19 cellular contexts compared by ENCODE assay signal in genomic region chr2:66082576-66082975, GRCh38.
DNase-seq lines count a peak whose midpoint lies in the region; ATAC-seq and TF ChIP-seq lines count a peak whose summit lies in the region.
"Had no signal": no experiment of that assay in that cellular context is flagged by ENCODE, and none has a peak within 500 bp of the region (broad histone marks: within the 10 kb centered on the region; RNA-seq: fewer than 3 reads in every experiment).

No MANE protein-coding gene starts in this region.

- no peak overlapping the region for H3K27ac Mint-ChIP-seq in stimulated activated naive CD8-positive, alpha-beta T cell treated with anti-CD3 and anti-CD28 coated beads, Interleukin-15, amount 100 ng/mL, for 72 hours
- H3K27ac Mint-ChIP-seq: CD4-positive, alpha-beta T cell; H9 had no signal

- H4K20me1 ChIP-seq in DND-41 (ENCODE audit: insufficient read depth, low read length) = no peaks in the 10 kb centered on the region

- H3K27ac ChIP-seq in DND-41 (ENCODE audit: low read length) = no peak overlapping the region
- H3K27ac ChIP-seq: 22Rv1, A549, C4-2B had no signal

- no peak overlapping the region for H3K4me3 Mint-ChIP-seq in stimulated activated naive CD8-positive, alpha-beta T cell treated with anti-CD3 and anti-CD28 coated beads, Interleukin-15, amount 100 ng/mL, for 72 hours
- H3K4me3 Mint-ChIP-seq: CD4-positive, alpha-beta T cell; H9 had no signal

- no peaks in the 10 kb centered on the region for H3K4me1 Mint-ChIP-seq in stimulated activated naive CD8-positive, alpha-beta T cell treated with anti-CD3 and anti-CD28 coated beads, Interleukin-15, amount 100 ng/mL, for 72 hours

- no peaks in the 10 kb centered on the region for H3K36me3 ChIP-seq in DND-41 (ENCODE audit: insufficient read depth, low read length)

- no peak overlapping the region for H2AFZ ChIP-seq in DND-41 (ENCODE audit: low read depth, low read length)

- DNase-seq in NCI-H1417 (lab: John Stamatoyannopoulos, UW) (peak; percentile 18 to 66 (median 28)), NCI-H1417 treated with DMSO at 0.1 percent for 48 hours (lab: John Stamatoyannopoulos, UW) (no peak), DND-41 (peak; percentile 9), NCI-H146 treated with DMSO at 0.1 percent for 48 hours (lab: John Stamatoyannopoulos, UW; ENCODE audit: unreplicated experiment) (peak; percentile 64), left kidney (ENCODE audit: low read depth, low spot score) (peak; percentile 49), H4 (ENCODE audit: low spot score) (no peak), D341Med (ENCODE audit: low spot score) (no peak)
- DNase-seq in stimulated activated naive CD8-positive, alpha-beta T cell treated with anti-CD3 and anti-CD28 coated beads, Interleukin-15, amount 100 ng/mL, for 72 hours = no peak
- DNase-seq: AML-193; Caco-2; CD4-positive, alpha-beta T cell; DMS153; DMS79; GF-D8; GOT3; H9 had no signal

- no peaks in the 10 kb centered on the region for H3K27me3 Mint-ChIP-seq in stimulated activated naive CD8-positive, alpha-beta T cell treated with anti-CD3 and anti-CD28 coated beads, Interleukin-15, amount 100 ng/mL, for 72 hours
- H3K27me3 Mint-ChIP-seq: CD4-positive, alpha-beta T cell had no signal

- ATAC-seq in DND-41 (ENCODE audit: insufficient read depth, low read depth) = peak; percentile 33; the same call in 1 of the 3 replicates
- no peak for ATAC-seq in stimulated activated naive CD8-positive, alpha-beta T cell treated with anti-CD3 and anti-CD28 coated beads, Interleukin-15, amount 100 ng/mL, for 72 hours
- ATAC-seq: A549 had no signal

- peaks cover 4% of the 10 kb centered on the region for H3K27me3 ChIP-seq in DND-41 (ENCODE audit: insufficient read depth, low read length, poor library complexity)

- no peak overlapping the region for H3K9ac ChIP-seq in DND-41 (ENCODE audit: low read depth, low read length)

- no peak overlapping the region for H3K4me2 ChIP-seq in DND-41 (ENCODE audit: insufficient read depth, low read length)
- H3K4me2 ChIP-seq: A549 had no signal

- no peak for TF ChIP-seq CTCF in DND-41 (IDR thresholded peaks at IDR 0.05; ENCODE audit: borderline replicate concordance, extremely low read depth, low read length, poor library complexity, severe bottlenecking)

- H3K4me3 ChIP-seq in DND-41 (ENCODE audit: low read depth in 1 of 2, low read length in 2 of 2) = no peak overlapping the region
- H3K4me3 ChIP-seq: A549 had no signal

- peaks cover 13% of the 10 kb centered on the region in 2 donors for H3K9me3 Mint-ChIP-seq in stimulated activated naive CD8-positive, alpha-beta T cell treated with anti-CD3 and anti-CD28 coated beads, Interleukin-15, amount 100 ng/mL, for 72 hours
- H3K9me3 Mint-ChIP-seq: H9 had no signal

- no peaks in the 10 kb centered on the region for H3K9me3 ChIP-seq in DND-41 (ENCODE audit: insufficient read depth, low read length, severe bottlenecking)
- H3K9me3 ChIP-seq: A549, Caco-2 had no signal

- no peaks in the 10 kb centered on the region for H3K79me2 ChIP-seq in DND-41 (ENCODE audit: insufficient read depth, low read length)

- H3K4me1 ChIP-seq in DND-41 (ENCODE audit: insufficient read depth, low read length) = no peaks in the 10 kb centered on the region
- H3K4me1 ChIP-seq: A549, Caco-2 had no signal

Comparison
In these comparisons a context has a peak if more than half of its experiments do, and no peak if none do; other contexts are left out.
1. DNase-seq: peak in NCI-H1417 (3 of 3), DND-41 (single experiment), NCI-H146 treated with DMSO at 0.1 percent for 48 hours (single experiment) and left kidney (single experiment); none in NCI-H1417 treated with DMSO at 0.1 percent for 48 hours (single experiment), stimulated activated naive CD8-positive, alpha-beta T cell treated with anti-CD3 and anti-CD28 coated beads, Interleukin-15, amount 100 ng/mL, for 72 hours (0 of 2), H4 (single experiment) and D341Med (single experiment).